In the genomic region with DNA sequence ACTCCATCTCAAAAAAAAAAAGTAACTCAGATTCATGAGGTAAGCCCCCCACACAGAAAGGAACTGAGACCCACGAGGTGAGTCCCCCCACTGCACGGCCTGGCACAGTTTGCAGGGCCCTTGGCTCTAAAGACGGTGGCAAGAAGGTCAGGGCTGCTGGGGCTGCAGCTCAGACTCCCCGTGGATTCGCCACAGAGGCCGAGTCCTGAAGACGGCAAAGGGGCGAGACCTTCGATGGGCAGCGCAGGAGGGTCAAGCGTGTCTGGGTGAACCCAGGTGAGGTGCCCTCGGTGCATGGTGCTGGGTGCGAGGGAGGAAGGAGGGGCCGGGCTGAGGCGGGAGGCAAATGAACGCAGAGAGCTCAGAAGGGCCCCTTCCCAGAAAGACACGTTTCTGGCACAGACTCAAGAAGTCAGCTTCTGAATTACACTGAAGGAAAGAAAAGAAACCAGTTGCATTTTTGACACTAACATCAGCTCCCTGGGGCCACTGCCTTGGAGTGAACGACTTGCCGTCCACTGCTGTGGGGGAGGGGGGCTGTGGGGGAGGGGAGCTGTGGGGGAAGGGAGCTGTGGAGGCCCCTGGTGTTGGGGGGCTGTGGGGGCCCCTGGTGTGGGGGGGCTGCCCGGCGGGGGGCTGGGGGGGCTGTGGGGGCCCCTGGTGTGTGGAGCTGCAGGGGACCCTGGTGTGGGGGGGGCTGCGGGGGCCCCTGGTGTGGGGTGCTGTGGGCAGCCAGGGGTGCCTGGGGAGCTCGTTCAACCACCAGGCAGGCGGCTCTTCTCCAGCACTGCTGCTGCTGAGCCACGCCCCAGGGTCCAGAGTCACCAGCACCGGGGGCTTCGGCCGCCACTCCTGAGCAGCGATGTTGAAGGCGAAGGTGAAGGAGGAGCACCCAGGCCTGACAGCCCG, we compare ENCODE assay signal across 1 cellular context.
TF ChIP-seq lines count a peak whose summit lies in the region.

No MANE protein-coding gene starts in this region.

TF ChIP-seq in GM23338, 12 proteins besides CTCF, POLR2A, EP300 and RAD21:
- TF ChIP-seq ZNF462 (CRISPR knock-in tag; IDR thresholded peaks at IDR 0.05): no peak
- TF ChIP-seq, protein P1, sequence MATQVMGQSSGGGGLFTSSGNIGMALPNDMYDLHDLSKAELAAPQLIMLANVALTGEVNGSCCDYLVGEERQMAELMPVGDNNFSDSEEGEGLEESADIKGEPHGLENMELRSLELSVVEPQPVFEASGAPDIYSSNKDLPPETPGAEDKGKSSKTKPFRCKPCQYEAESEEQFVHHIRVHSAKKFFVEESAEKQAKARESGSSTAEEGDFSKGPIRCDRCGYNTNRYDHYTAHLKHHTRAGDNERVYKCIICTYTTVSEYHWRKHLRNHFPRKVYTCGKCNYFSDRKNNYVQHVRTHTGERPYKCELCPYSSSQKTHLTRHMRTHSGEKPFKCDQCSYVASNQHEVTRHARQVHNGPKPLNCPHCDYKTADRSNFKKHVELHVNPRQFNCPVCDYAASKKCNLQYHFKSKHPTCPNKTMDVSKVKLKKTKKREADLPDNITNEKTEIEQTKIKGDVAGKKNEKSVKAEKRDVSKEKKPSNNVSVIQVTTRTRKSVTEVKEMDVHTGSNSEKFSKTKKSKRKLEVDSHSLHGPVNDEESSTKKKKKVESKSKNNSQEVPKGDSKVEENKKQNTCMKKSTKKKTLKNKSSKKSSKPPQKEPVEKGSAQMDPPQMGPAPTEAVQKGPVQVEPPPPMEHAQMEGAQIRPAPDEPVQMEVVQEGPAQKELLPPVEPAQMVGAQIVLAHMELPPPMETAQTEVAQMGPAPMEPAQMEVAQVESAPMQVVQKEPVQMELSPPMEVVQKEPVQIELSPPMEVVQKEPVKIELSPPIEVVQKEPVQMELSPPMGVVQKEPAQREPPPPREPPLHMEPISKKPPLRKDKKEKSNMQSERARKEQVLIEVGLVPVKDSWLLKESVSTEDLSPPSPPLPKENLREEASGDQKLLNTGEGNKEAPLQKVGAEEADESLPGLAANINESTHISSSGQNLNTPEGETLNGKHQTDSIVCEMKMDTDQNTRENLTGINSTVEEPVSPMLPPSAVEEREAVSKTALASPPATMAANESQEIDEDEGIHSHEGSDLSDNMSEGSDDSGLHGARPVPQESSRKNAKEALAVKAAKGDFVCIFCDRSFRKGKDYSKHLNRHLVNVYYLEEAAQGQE (IDR thresholded peaks at IDR 0.05; ENCODE audit: unreplicated experiment): no peak
- no peak for TF ChIP-seq NANOG (IDR thresholded peaks at IDR 0.05; ENCODE audit: borderline replicate concordance)
- no peak for TF ChIP-seq ZNF331 (CRISPR knock-in tag; IDR thresholded peaks at IDR 0.05; ENCODE audit: low read depth)
- TF ChIP-seq JUNB (IDR thresholded peaks at IDR 0.05; ENCODE audit: unreplicated experiment): no peak
- TF ChIP-seq, protein P2, sequence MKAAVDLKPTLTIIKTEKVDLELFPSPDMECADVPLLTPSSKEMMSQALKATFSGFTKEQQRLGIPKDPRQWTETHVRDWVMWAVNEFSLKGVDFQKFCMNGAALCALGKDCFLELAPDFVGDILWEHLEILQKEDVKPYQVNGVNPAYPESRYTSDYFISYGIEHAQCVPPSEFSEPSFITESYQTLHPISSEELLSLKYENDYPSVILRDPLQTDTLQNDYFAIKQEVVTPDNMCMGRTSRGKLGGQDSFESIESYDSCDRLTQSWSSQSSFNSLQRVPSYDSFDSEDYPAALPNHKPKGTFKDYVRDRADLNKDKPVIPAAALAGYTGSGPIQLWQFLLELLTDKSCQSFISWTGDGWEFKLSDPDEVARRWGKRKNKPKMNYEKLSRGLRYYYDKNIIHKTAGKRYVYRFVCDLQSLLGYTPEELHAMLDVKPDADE (IDR thresholded peaks at IDR 0.05): no peak
- no peak for TF ChIP-seq POLR2AphosphoS5 (IDR thresholded peaks at IDR 0.05; ENCODE audit: low read depth)
- TF ChIP-seq EZH2phosphoT487 (IDR thresholded peaks at IDR 0.05; ENCODE audit: unreplicated experiment): no peak
- TF ChIP-seq ZNF114 (CRISPR knock-in tag; IDR thresholded peaks at IDR 0.05): no peak
- TF ChIP-seq STAT1 (IDR thresholded peaks at IDR 0.05; ENCODE audit: unreplicated experiment): no peak
- TF ChIP-seq EZH2 (IDR thresholded peaks at IDR 0.05; ENCODE audit: low read depth, unreplicated experiment): no peak
- TF ChIP-seq CREB1 (CRISPR knock-in tag; IDR thresholded peaks at IDR 0.05; ENCODE audit: low read depth): no peak
TF ChIP-seq in GM23338: peak in this region for 0.
